ENCODE assay signal across 19 cellular contexts in genomic region chr12:124593176-124593575, GRCh38. TPM values are rescaled to one million over a fixed set of nuclear protein-coding genes. Genes with fewer than 3 reads are reported as not detected.
DNase-seq lines count a peak whose midpoint lies in the region; ATAC-seq, FAIRE-seq and TF ChIP-seq lines count a peak whose summit lies in the region.
"Had no signal": no experiment of that assay in that cellular context is flagged by ENCODE, and none has a peak within 500 bp of the region (broad histone marks: within the 10 kb centered on the region; RNA-seq: fewer than 3 reads in every experiment).

No MANE protein-coding gene starts in this region.

- TF ChIP-seq CTCF in kidney (IDR thresholded peaks at IDR 0.05; ENCODE audit: borderline replicate concordance, extremely low read depth, insufficient read depth), result no peak
- TF ChIP-seq CTCF in osteoblast (IDR thresholded peaks at IDR 0.05; ENCODE audit: extremely low read depth, low read depth, low read length), result no peak

- H3K4me3 Mint-ChIP-seq in activated naive CD8-positive, alpha-beta T cell treated with anti-CD3 and anti-CD28 coated beads for 36 hours, result no peak overlapping the region
- H3K4me3 Mint-ChIP-seq: CD8-positive, alpha-beta memory T cell had no signal

- no peaks in the 10 kb centered on the region for H3K36me3 Mint-ChIP-seq in activated naive CD8-positive, alpha-beta T cell treated with anti-CD3 and anti-CD28 coated beads for 36 hours
- H3K36me3 Mint-ChIP-seq: CD8-positive, alpha-beta memory T cell had no signal

- H2AFZ ChIP-seq in osteoblast (ENCODE audit: low read length), result no peak overlapping the region

- peaks cover 11% of the 10 kb centered on the region for H3K9me3 ChIP-seq in BLaER1
- peaks cover 17% of the 10 kb centered on the region for H3K9me3 ChIP-seq in NT2/D1 (ENCODE audit: insufficient read depth, low read length)
- H3K9me3 ChIP-seq in kidney (ENCODE audit: control insufficient read depth in 1 of 2, low read length in 2 of 2), result no peaks in the 10 kb centered on the region
- no peaks in the 10 kb centered on the region for H3K9me3 ChIP-seq in osteoblast (ENCODE audit: low read depth, low read length)
- no peaks in the 10 kb centered on the region for H3K9me3 ChIP-seq in effector memory CD4-positive, alpha-beta T cell (ENCODE audit: control insufficient read depth, low read length)

- H3K79me2 ChIP-seq in osteoblast (ENCODE audit: insufficient read depth, low read length), result no peaks in the 10 kb centered on the region

- peaks cover 14% of the 10 kb centered on the region for H3K4me1 Mint-ChIP-seq in activated naive CD8-positive, alpha-beta T cell treated with anti-CD3 and anti-CD28 coated beads for 36 hours

- H3K36me3 ChIP-seq in BLaER1 (no peaks in the 10 kb centered on the region), NT2/D1 (ENCODE audit: insufficient read depth, insufficient read length, low read length) (no peaks in the 10 kb centered on the region), kidney (ENCODE audit: control insufficient read depth in 1 of 2, insufficient read depth in 2 of 2, low read length in 2 of 2) (no peaks in the 10 kb centered on the region), osteoblast (ENCODE audit: insufficient read depth, low read length) (no peaks in the 10 kb centered on the region)
- H3K36me3 ChIP-seq in effector memory CD4-positive, alpha-beta T cell (ENCODE audit: control insufficient read depth, insufficient read depth, low read length), result no peaks in the 10 kb centered on the region

- peaks cover 5% of the 10 kb centered on the region for H3K9me3 Mint-ChIP-seq in activated naive CD8-positive, alpha-beta T cell treated with anti-CD3 and anti-CD28 coated beads for 36 hours

- H3K27ac Mint-ChIP-seq in activated naive CD8-positive, alpha-beta T cell treated with anti-CD3 and anti-CD28 coated beads for 36 hours, result no peak overlapping the region

- intact Hi-C loops in kidney (cut with DNase I), result no loop called here

- peaks cover 55% of the 10 kb centered on the region for H3K4me1 ChIP-seq in BLaER1
- no peaks in the 10 kb centered on the region for H3K4me1 ChIP-seq in NT2/D1 (ENCODE audit: insufficient read depth, insufficient read length)
- H3K4me1 ChIP-seq in kidney (ENCODE audit: control insufficient read depth in 1 of 2, insufficient read depth in 1 of 2, low read depth in 1 of 2, low read length in 2 of 2), result peaks cover 0 to 3% of the 10 kb centered on the region in 2 donors
- H3K4me1 ChIP-seq in osteoblast (ENCODE audit: insufficient read depth, low read length), result peaks cover 24% of the 10 kb centered on the region
- no peaks in the 10 kb centered on the region for H3K4me1 ChIP-seq in effector memory CD4-positive, alpha-beta T cell (ENCODE audit: control insufficient read depth, insufficient read depth, low read length, poor library complexity, severe bottlenecking)

- 0 out of 2 replicates have a peak overlapping the region, but pooled peaks have one; percentile 15 for H3K27ac ChIP-seq in BLaER1
- H3K27ac ChIP-seq in kidney (ENCODE audit: low read depth in 2 of 2, low read length in 2 of 2), result peak overlapping the region in 1 of 2 donors; percentile 5
- H3K27ac ChIP-seq in osteoblast (ENCODE audit: low read depth, low read length), result no peak overlapping the region
- no peak overlapping the region for H3K27ac ChIP-seq in effector memory CD4-positive, alpha-beta T cell (ENCODE audit: insufficient read depth, low read length, poor library complexity, severe bottlenecking)

- H3K4me3 ChIP-seq in BLaER1, result no peak overlapping the region
- no peak overlapping the region for H3K4me3 ChIP-seq in NT2/D1 (ENCODE audit: insufficient read length, low read depth)
- no peak overlapping the region for H3K4me3 ChIP-seq in kidney (ENCODE audit: low read length in 2 of 2)
- no peak overlapping the region for H3K4me3 ChIP-seq in osteoblast (ENCODE audit: insufficient read depth, low read length)
- no peak overlapping the region for H3K4me3 ChIP-seq in effector memory CD4-positive, alpha-beta T cell (ENCODE audit: insufficient read depth, low read depth, low read length, poor library complexity, severe bottlenecking)
- H3K4me3 ChIP-seq: GM23248 had no signal

- FAIRE-seq in kidney (lab: Jason Lieb, UNC), result no peak
- FAIRE-seq: G401.6 had no signal

- no peaks in the 10 kb centered on the region for H4K20me1 ChIP-seq in BLaER1
- H4K20me1 ChIP-seq in osteoblast (ENCODE audit: insufficient read depth, low read length), result no peaks in the 10 kb centered on the region

- no peak overlapping the region; the same call in 1 of the 2 replicates for H3K9ac ChIP-seq in BLaER1
- peak overlapping the region; percentile 34 for H3K9ac ChIP-seq in NT2/D1 (ENCODE audit: insufficient read length, low read depth)
- no peak overlapping the region for H3K9ac ChIP-seq in kidney (ENCODE audit: low read length in 2 of 2)

- ATAC-seq in GM21390 (IDR thresholded peaks at IDR 0.05; ENCODE audit: unreplicated experiment), result no peak

- DNase-seq in NT2/D1 (ENCODE audit: low read depth, low spot score) (no peak), kidney (peak; percentile 49), osteoblast (ENCODE audit: insufficient read length, low spot score, missing footprints) (peak; percentile 74), COLO829 (ENCODE audit: low spot score) (no peak)
- DNase-seq in activated naive CD8-positive, alpha-beta T cell treated with anti-CD3 and anti-CD28 coated beads for 36 hours, result no peak
- no peak for DNase-seq in effector memory CD4-positive, alpha-beta T cell
- DNase-seq: CD8-positive, alpha-beta memory T cell; DND-41; GM23248; KG1; NCI-H1694 treated with DMSO at 0.1 percent for 48 hours; NCI-H2107; NCI-H2227 treated with DMSO at 0.1 percent for 48 hours; NCI-H524; PC-3; RPMI8226 had no signal

- H3K27me3 Mint-ChIP-seq in activated naive CD8-positive, alpha-beta T cell treated with anti-CD3 and anti-CD28 coated beads for 36 hours, result peaks cover 15% of the 10 kb centered on the region

- H3K27me3 ChIP-seq in BLaER1 (peaks cover 20% of the 10 kb centered on the region; the same call in 1 of the 2 replicates), NT2/D1 (ENCODE audit: insufficient read depth, insufficient read length) (peaks cover 4% of the 10 kb centered on the region), osteoblast (ENCODE audit: insufficient read depth, low read length) (no peaks in the 10 kb centered on the region)
- H3K27me3 ChIP-seq in effector memory CD4-positive, alpha-beta T cell (replicated peaks; ENCODE audit: control insufficient read depth, insufficient read depth, low read length, poor library complexity, severe bottlenecking), result no peaks in the 10 kb centered on the region

- peak overlapping the region; percentile 83 for H3K4me2 ChIP-seq in BLaER1
- H3K4me2 ChIP-seq in osteoblast (ENCODE audit: insufficient read depth, low read length), result no peak overlapping the region

RNA-seq across cellular contexts. Expression of gene NCOR2, which starts 25.8 kb away (rescaled TPM):
- total RNA-seq in kidney, result 205 TPM
- 18.7 TPM for polyA plus RNA-seq in kidney (ENCODE audit: insufficient read depth, low read depth, low replicate concordance)
- total RNA-seq in osteoblast, result 45.2 and 47.1 TPM in 2 replicates
- 100 to 1,000 TPM; 106 to 112 TPM for total RNA-seq in activated naive CD8-positive, alpha-beta T cell treated with anti-CD3 and anti-CD28 coated beads for 36 hours

Comparison
In these comparisons a context has a peak if more than half of its experiments do, and no peak if none do; other contexts are left out.
1. DNase-seq: peak in kidney (single experiment) and osteoblast (single experiment); none in NT2/D1 (single experiment), activated naive CD8-positive, alpha-beta T cell treated with anti-CD3 and anti-CD28 coated beads for 36 hours (single experiment), COLO829 (single experiment) and effector memory CD4-positive, alpha-beta T cell (0 of 3).